Comparison of ENCODE assay signal across 9 cellular contexts in the genomic region with DNA sequence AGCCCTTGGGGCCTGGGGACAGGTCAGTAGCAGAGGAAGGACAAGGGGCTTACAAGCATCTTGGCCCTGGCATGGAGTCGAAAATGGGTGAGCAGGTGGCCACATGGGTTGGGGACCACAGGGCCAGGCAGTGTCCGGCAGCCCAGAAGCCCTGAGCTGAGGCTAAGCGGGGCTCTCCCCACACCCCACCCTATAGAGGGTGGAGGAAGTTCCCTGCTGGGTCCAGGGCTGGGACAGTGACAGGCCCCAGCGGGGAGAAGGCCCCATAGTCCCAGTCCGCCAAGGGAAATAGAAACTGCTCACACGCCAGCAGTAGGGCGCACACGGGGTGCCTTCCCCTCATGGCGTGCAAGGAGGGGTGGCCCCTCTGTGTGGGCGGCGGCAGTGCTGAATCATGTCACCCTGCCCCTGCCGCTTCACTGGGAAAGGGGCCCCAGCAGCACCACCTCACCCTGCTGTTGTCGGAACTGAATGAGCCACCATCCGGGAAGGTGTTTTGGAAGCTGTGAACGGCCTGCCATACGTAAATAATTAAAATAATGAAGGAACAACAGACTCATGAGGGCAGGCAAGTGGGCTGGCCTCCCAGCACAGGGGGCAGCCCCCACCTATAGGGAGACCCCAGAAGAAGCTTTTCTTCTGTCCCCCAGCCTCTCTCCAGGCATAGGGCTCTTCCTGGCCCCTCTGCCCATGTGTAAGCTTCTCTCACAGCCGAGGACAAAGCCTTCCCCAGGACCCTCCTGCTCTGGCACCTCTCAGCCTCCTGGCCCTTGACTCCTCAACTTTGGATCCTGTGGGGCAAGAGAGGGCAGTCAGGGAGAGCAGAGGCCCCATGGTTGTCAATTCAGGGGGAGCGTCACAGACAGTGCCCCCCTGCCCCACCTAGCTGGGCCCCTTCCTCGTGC. TPM values are rescaled to one million over a fixed set of nuclear protein-coding genes. Genes with fewer than 3 reads are reported as not detected.
A peak's percentile ranks its signal among the peaks of the same experiment; 100 is the strongest.
DNase-seq lines count a peak whose midpoint lies in the region; ATAC-seq and TF ChIP-seq lines count a peak whose summit lies in the region.
"Had no signal": no experiment of that assay in that cellular context is flagged by ENCODE, and none has a peak within 500 bp of the region (broad histone marks: within the 10 kb centered on the region; RNA-seq: fewer than 3 reads in every experiment).

No MANE protein-coding gene starts in this region.

- H3K27ac Mint-ChIP-seq in activated B cell treated with CpG ODN at 0.5 μM for 24 hours = peak overlapping the region; percentile 85

- no peaks in the 10 kb centered on the region for H3K9me3 Mint-ChIP-seq in activated B cell treated with CpG ODN at 0.5 μM for 24 hours

- DNase-seq in activated B cell treated with CpG ODN at 0.5 μM for 24 hours (peak; percentile 62), choroid plexus epithelial cell (ENCODE audit: low read depth) (peak; percentile 52), SW 1271 (lab: John Stamatoyannopoulos, UW) (no peak), OCI-M2 (lab: John Stamatoyannopoulos, UW; ENCODE audit: unreplicated experiment) (no peak), 8988T (no peak)
- DNase-seq in stimulated activated CD8-positive, alpha-beta memory T cell treated with anti-CD3 and anti-CD28 coated beads, Interleukin-2, amount 100 ng/mL, for 1 hour (ENCODE audit: low read depth in 2 of 2) = peak; percentile 59 to 76

- intact Hi-C loops in activated B cell treated with CpG ODN at 0.5 μM for 24 hours (cut with micrococcal nuclease) = loop anchor here (1.0 kb wide), 2 partner anchors 10 to 16 kb away; no protein-coding TSS in a partner anchor

- TF ChIP-seq CTCF in activated B cell treated with CpG ODN at 0.5 μM for 24 hours (IDR thresholded peaks at IDR 0.05) (no peak), choroid plexus epithelial cell (conservative IDR thresholded peaks at IDR 0.05; ENCODE audit: low read depth, low read length) (no peak)

- POLR2A ChIA-PET in activated B cell treated with CpG ODN at 0.5 μM for 24 hours (lab: Charles Lee) = interaction anchor here (0.6 to 6.6 kb wide), 6 partner anchors 12 to 369 kb away, joined by 5 to 210 read pairs (median 13); partner anchors contain the start of genes ASTL, DUSP2 and STARD7

- H3K36me3 Mint-ChIP-seq in activated B cell treated with CpG ODN at 0.5 μM for 24 hours (ENCODE audit: low read depth) = no peaks in the 10 kb centered on the region

- peak overlapping the region; percentile 11 for H3K4me3 ChIP-seq in choroid plexus epithelial cell (ENCODE audit: low read depth, low read length)
- H3K4me3 ChIP-seq: heart left ventricle had no signal

- ATAC-seq in GM18870 (IDR thresholded peaks at IDR 0.05; ENCODE audit: unreplicated experiment) = peak; percentile 34
- ATAC-seq in HG02981 (IDR thresholded peaks at IDR 0.05; ENCODE audit: unreplicated experiment) = peak; percentile 48
- ATAC-seq in activated B cell treated with CpG ODN at 0.5 μM for 24 hours (ENCODE audit: low read depth) = peak; percentile 61

- CTCF ChIA-PET in activated B cell treated with CpG ODN at 0.5 μM for 24 hours (lab: Charles Lee) = interaction anchor here (1.3 to 3.9 kb wide), 5 partner anchors 11 to 20 kb away, joined by 3 to 21 read pairs (median 15); partner anchors contain the start of genes ASTL and DUSP2

- H3K27me3 Mint-ChIP-seq in activated B cell treated with CpG ODN at 0.5 μM for 24 hours = no peaks in the 10 kb centered on the region

- H3K4me3 Mint-ChIP-seq in activated B cell treated with CpG ODN at 0.5 μM for 24 hours = peak overlapping the region; percentile 69

- peaks cover 70% of the 10 kb centered on the region for H3K4me1 Mint-ChIP-seq in activated B cell treated with CpG ODN at 0.5 μM for 24 hours

RNA-seq across cellular contexts. Expression of gene DUSP2, which starts 12.7 kb away (rescaled TPM):
- 118 and 122 TPM in 2 replicates for total RNA-seq in activated B cell treated with CpG ODN at 0.5 μM for 24 hours

RNA-seq across cellular contexts. Expression of gene ASTL, which starts 19.6 kb away (rescaled TPM):
- 1.0 and 1.6 TPM in 2 replicates for total RNA-seq in activated B cell treated with CpG ODN at 0.5 μM for 24 hours
- total RNA-seq: heart left ventricle had no signal

RNA-seq across cellular contexts. Expression of gene ADRA2B, which starts 41.5 kb away (rescaled TPM):
- 0.11 and 0.37 TPM in 2 replicates for total RNA-seq in activated B cell treated with CpG ODN at 0.5 μM for 24 hours

RNA-seq across cellular contexts. Expression of gene STARD7, which starts 50.7 kb away (rescaled TPM):
- 148 and 158 TPM in 2 replicates for total RNA-seq in activated B cell treated with CpG ODN at 0.5 μM for 24 hours

Comparison
In these comparisons a context has a peak if more than half of its experiments do, and no peak if none do; other contexts are left out.
1. DNase-seq: peak in activated B cell treated with CpG ODN at 0.5 μM for 24 hours (single experiment), choroid plexus epithelial cell (single experiment) and stimulated activated CD8-positive, alpha-beta memory T cell treated with anti-CD3 and anti-CD28 coated beads, Interleukin-2, amount 100 ng/mL, for 1 hour (2 of 2); none in SW 1271 (0 of 2), OCI-M2 (single experiment) and 8988T (single experiment).
2. Peak in every context shown above with its lines, with median percentiles within 50 percentile points of each other: ATAC-seq.